In genomic region chr2:26970928-26971627, GRCh38 we compare ENCODE assay signal across 8 cellular contexts. TPM values are rescaled to one million over a fixed set of nuclear protein-coding genes. Genes with fewer than 3 reads are reported as not detected.
A peak's percentile ranks its signal among the peaks of the same experiment; 100 is the strongest.
DNase-seq lines count a peak whose midpoint lies in the region; ATAC-seq and TF ChIP-seq lines count a peak whose summit lies in the region.

No MANE protein-coding gene starts in this region.

- peak overlapping the region; percentile 93 for H3K4me3 ChIP-seq in PC-3 (ENCODE audit: low read length)
- H3K4me3 ChIP-seq in coronary artery, result peak overlapping the region; percentile 91

- H3K9ac ChIP-seq in PC-3 (ENCODE audit: low read length), result peak overlapping the region; percentile 88

- peaks cover 56% of the 10 kb centered on the region for H3K4me1 ChIP-seq in PC-3 (ENCODE audit: insufficient read depth, low read length)

- H3K4me3 Mint-ChIP-seq in T-helper 1 cell treated with Interleukin-12 subunit alpha and Interleukin-12 subunit beta and Interleukin-4 antibody, amounts not matched to agents 30 μg/mL and 1 μg/mL, for 36 hours, result peak overlapping the region; percentile 82
- peak overlapping the region; percentile 89 for H3K4me3 Mint-ChIP-seq in type B pancreatic cell

- H3F3A ChIP-seq in PC-3 (ENCODE audit: low read length, unreplicated experiment), result peaks cover 9% of the 10 kb centered on the region

- H3K79me2 ChIP-seq in PC-3 (ENCODE audit: low read length), result peaks cover 49% of the 10 kb centered on the region

- H3K9me2 ChIP-seq in PC-3 (replicated peaks; ENCODE audit: low read length), result no peaks in the 10 kb centered on the region

- H3K4me1 Mint-ChIP-seq in T-helper 1 cell treated with Interleukin-12 subunit alpha and Interleukin-12 subunit beta and Interleukin-4 antibody, amounts not matched to agents 30 μg/mL and 1 μg/mL, for 36 hours (ENCODE audit: low read depth), result peaks cover 13% of the 10 kb centered on the region
- H3K4me1 Mint-ChIP-seq in type B pancreatic cell (ENCODE audit: unreplicated experiment), result peaks cover 26% of the 10 kb centered on the region

- TF ChIP-seq CTCF in PC-3 (conservative IDR thresholded peaks at IDR 0.05; ENCODE audit: low read depth, low read length), result no peak
- no peak for TF ChIP-seq CTCF in coronary artery (IDR thresholded peaks at IDR 0.05)
- TF ChIP-seq CTCF in type B pancreatic cell (conservative IDR thresholded peaks at IDR 0.05), result no peak

- peak; percentile 30 for ATAC-seq in PC-3

- peak overlapping the region; percentile 72 for H2AFZ ChIP-seq in PC-3 (ENCODE audit: low read length)

- peaks cover 60% of the 10 kb centered on the region for H3K27me3 Mint-ChIP-seq in T-helper 1 cell treated with Interleukin-12 subunit alpha and Interleukin-12 subunit beta and Interleukin-4 antibody, amounts not matched to agents 30 μg/mL and 1 μg/mL, for 36 hours (ENCODE audit: low read depth)
- peaks cover 56% of the 10 kb centered on the region for H3K27me3 Mint-ChIP-seq in type B pancreatic cell

- no peaks in the 10 kb centered on the region for H3K9me3 Mint-ChIP-seq in T-helper 1 cell treated with Interleukin-12 subunit alpha and Interleukin-12 subunit beta and Interleukin-4 antibody, amounts not matched to agents 30 μg/mL and 1 μg/mL, for 36 hours
- no peaks in the 10 kb centered on the region for H3K9me3 Mint-ChIP-seq in type B pancreatic cell

- H3K36me3 ChIP-seq in PC-3 (ENCODE audit: low read depth, low read length), result no peaks in the 10 kb centered on the region

- no peak for DNase-seq in T-helper 1 cell
- DNase-seq in PC-3, result no peak
- DNase-seq in coronary artery (ENCODE audit: low spot score), result no peak
- DNase-seq in medulla oblongata (ENCODE audit: extremely low spot score), result peak; percentile 33
- DNase-seq in type B pancreatic cell (ENCODE audit: extremely low spot score, unreplicated experiment), result no peak
- DNase-seq in T1000 (lab: John Stamatoyannopoulos, UW), result no peak
- no peak for DNase-seq in SW480 (ENCODE audit: low spot score)

- H3K36me3 Mint-ChIP-seq in T-helper 1 cell treated with Interleukin-12 subunit alpha and Interleukin-12 subunit beta and Interleukin-4 antibody, amounts not matched to agents 30 μg/mL and 1 μg/mL, for 36 hours (ENCODE audit: low read depth), result peaks cover 4% of the 10 kb centered on the region
- H3K36me3 Mint-ChIP-seq in type B pancreatic cell, result no peaks in the 10 kb centered on the region

- H3K27ac ChIP-seq in PC-3 (ENCODE audit: low read length), result peak overlapping the region; percentile 98
- peak overlapping the region; percentile 71 to 86 for H3K27ac ChIP-seq in coronary artery

- H3K27me3 ChIP-seq in PC-3 (ENCODE audit: low read length), result no peaks in the 10 kb centered on the region

- no peak overlapping the region for H3K27ac Mint-ChIP-seq in T-helper 1 cell treated with Interleukin-12 subunit alpha and Interleukin-12 subunit beta and Interleukin-4 antibody, amounts not matched to agents 30 μg/mL and 1 μg/mL, for 36 hours
- H3K27ac Mint-ChIP-seq in type B pancreatic cell, result peak overlapping the region; percentile 71

- POLR2A ChIA-PET in PC-3 (lab: Charles Lee; ENCODE audit: unreplicated experiment), result interaction anchor here (0.7 kb wide), 1 partner anchor 41 kb away, joined by 5 read pairs; no protein-coding TSS in a partner anchor

- CTCF ChIA-PET in PC-3 (lab: Charles Lee), result no interaction called here

- H3K4me2 ChIP-seq in PC-3 (ENCODE audit: low read length), result peak overlapping the region; percentile 99

- no peaks in the 10 kb centered on the region for H3K9me3 ChIP-seq in PC-3 (ENCODE audit: low read length)

- no peaks in the 10 kb centered on the region for H4K20me1 ChIP-seq in PC-3 (ENCODE audit: low read length)

- intact Hi-C loops in PC-3 (cut with micrococcal nuclease), result no loop called here

- BruUV-seq in PC-3 (replicated peaks; lab: Mats Ljungman, UMichigan), result no TSS peak

RNA-seq across cellular contexts. Expression of gene MAPRE3, which starts 0.6 kb away (rescaled TPM):
- total RNA-seq in PC-3 (2014; rRNA removed), result 11.9 and 15.6 TPM in 2 replicates
- 13.5 and 14.4 TPM in 2 replicates for total RNA-seq in type B pancreatic cell (ENCODE audit: low replicate concordance)
